In genomic region chr11:59550842-59551650, GRCh38 we compare ENCODE assay signal across 8 cellular contexts. TPM values are rescaled to one million over a fixed set of nuclear protein-coding genes. Genes with fewer than 3 reads are reported as not detected.
A peak's percentile ranks its signal among the peaks of the same experiment; 100 is the strongest.
DNase-seq lines count a peak whose midpoint lies in the region; ATAC-seq and TF ChIP-seq lines count a peak whose summit lies in the region.

No MANE protein-coding gene starts in this region.

- no peaks in the 10 kb centered on the region for H3K27me3 ChIP-seq in transverse colon

- in situ Hi-C loops in transverse colon (cut with MboI; ENCODE audit: low pct_ligation_motif_present in 1 of 4, low pct_unique_long_range_greater_than_20kb in 1 of 4, low sequenced_read_pairs in 3 of 4) = no loop called here

- no peaks in the 10 kb centered on the region for H3K27me3 Mint-ChIP-seq in activated naive CD8-positive, alpha-beta T cell

- H3K36me3 Mint-ChIP-seq in activated naive CD8-positive, alpha-beta T cell = no peaks in the 10 kb centered on the region

- no peaks in the 10 kb centered on the region for H3K9me3 ChIP-seq in HEK293 (ENCODE audit: control insufficient read depth, insufficient read depth, low read depth, low read length)
- no peaks in the 10 kb centered on the region for H3K9me3 ChIP-seq in transverse colon

- WGBS in transverse colon (ENCODE audit: low coverage in 1 of 2), 2 donors = 0 to 1% methylated on average over 25 to 34 of the region's 34 CpGs

- peak overlapping the region; percentile 1; the same call in 1 of the 2 replicates for H3K27ac ChIP-seq in HEK293 (ENCODE audit: extremely low read depth, low read depth, low read length)
- peak overlapping the region; percentile 86 to 91 (median 90) for H3K27ac ChIP-seq in transverse colon

- peaks cover 31% of the 10 kb centered on the region for H3K4me1 Mint-ChIP-seq in activated naive CD8-positive, alpha-beta T cell (ENCODE audit: low read depth)

- DNase-seq in DMS79 treated with DMSO at 0.1 percent for 48 hours (lab: John Stamatoyannopoulos, UW) = peak; percentile 83
- peak; percentile 93 for DNase-seq in NB4 (ENCODE audit: low read depth)
- peak; percentile 80 for DNase-seq in Right ventricle myocardium superior
- peak; percentile 83 for DNase-seq in pons (ENCODE audit: low spot score)
- DNase-seq in transverse colon = peak; percentile 76

- TF ChIP-seq EP300 in transverse colon (IDR thresholded peaks at IDR 0.05; ENCODE audit: low read depth) = no peak

- H3K27ac Mint-ChIP-seq in activated naive CD8-positive, alpha-beta T cell = peak overlapping the region; percentile 97

- peak overlapping the region; percentile 84 for H3K4me3 Mint-ChIP-seq in activated naive CD8-positive, alpha-beta T cell

- no peaks in the 10 kb centered on the region for H3K4me1 ChIP-seq in HEK293 (ENCODE audit: control insufficient read depth, insufficient read depth, low read length)
- peaks cover 0 to 16% (median 10%) of the 10 kb centered on the region in 4 donors for H3K4me1 ChIP-seq in transverse colon

- H3K9me3 Mint-ChIP-seq in activated naive CD8-positive, alpha-beta T cell (ENCODE audit: low read depth) = no peaks in the 10 kb centered on the region

- no peaks in the 10 kb centered on the region for H3K36me3 ChIP-seq in HEK293 (ENCODE audit: control insufficient read depth in 2 of 2, insufficient read depth in 1 of 2, low read length in 2 of 2)
- no peaks in the 10 kb centered on the region for H3K36me3 ChIP-seq in transverse colon

- no peak for TF ChIP-seq CTCF in HEK293 (tag by site-specific recombination; IDR thresholded peaks at IDR 0.05)
- no peak for TF ChIP-seq CTCF in NB4 (IDR thresholded peaks at IDR 0.05; ENCODE audit: low read depth, low read length)
- no peak for TF ChIP-seq CTCF in transverse colon (IDR thresholded peaks at IDR 0.05)

- H3K4me3 ChIP-seq in HEK293 (ENCODE audit: low read depth, low read length) (peak overlapping the region; percentile 46), NB4 (ENCODE audit: low read depth, low read length) (peak overlapping the region; percentile 94), transverse colon (peak overlapping the region; percentile 40 to 68 (median 44))

- TF ChIP-seq POLR2A in NB4 (IDR thresholded peaks at IDR 0.05; ENCODE audit: extremely low read depth, insufficient read length) (no peak), transverse colon (IDR thresholded peaks at IDR 0.05) (peak; percentile 12)

- intact Hi-C loops in Right ventricle myocardium superior (cut with DNase I) (loop anchor here (10.0 kb wide), 1 partner anchor 64 kb away; the partner anchor contains the start of gene OSBP), transverse colon (cut with DNase I; ENCODE audit: low total_unique reads) (loop anchor here (1.0 to 2.0 kb wide), 2 partner anchors 15 to 64 kb away; partner anchors contain the start of gene OSBP)

- ATAC-seq in SK-N-SH treated with all-trans-retinoic acid at 6 μM for 48 hours = peak; percentile 58
- peak; percentile 85 for ATAC-seq in Right ventricle myocardium superior (ENCODE audit: poor library complexity)

- CTCF ChIA-PET in HEK293 (lab: Yijun Ruan, JAX) = interaction anchor here (0.9 to 1.3 kb wide), 2 partner anchors 14 to 129 kb away, joined by 3 read pairs; no protein-coding TSS in a partner anchor

- POLR2A ChIA-PET in HEK293 (lab: Yijun Ruan, JAX) = interaction anchor here (0.6 to 1.3 kb wide), 5 partner anchors 10 to 118 kb away, joined by 3 to 6 read pairs (median 4); partner anchors contain the start of genes OSBP and PATL1

TF ChIP-seq in HEK293, 187 proteins besides CTCF, POLR2A, EP300 and RAD21 (continues in another document):
- TF ChIP-seq ZNF677 (tag by site-specific recombination; IDR thresholded peaks at IDR 0.05) (no peak), ZNF416 (tag by site-specific recombination; IDR thresholded peaks at IDR 0.05) (no peak), ZNF645 (tag by site-specific recombination; IDR thresholded peaks at IDR 0.05) (no peak), ZNF23 (tag by site-specific recombination; IDR thresholded peaks at IDR 0.05; ENCODE audit: borderline replicate concordance) (no peak), ZNF391 (tag by site-specific recombination; IDR thresholded peaks at IDR 0.05; ENCODE audit: borderline replicate concordance, low read depth) (no peak), KLF10 (tag by site-specific recombination; IDR thresholded peaks at IDR 0.05) (no peak; the same call in 1 of the 2 replicates), ZNF513 (tag by site-specific recombination; IDR thresholded peaks at IDR 0.05) (no peak), ZNF404 (tag by site-specific recombination; IDR thresholded peaks at IDR 0.05) (no peak), ZBTB48 (tag by site-specific recombination; IDR thresholded peaks at IDR 0.05) (no peak), SP2 (tag by site-specific recombination; IDR thresholded peaks at IDR 0.05) (no peak)

TF ChIP-seq in SK-N-SH treated with all-trans-retinoic acid at 6 μM for 48 hours, 23 proteins besides CTCF, POLR2A, EP300 and RAD21:
- TF ChIP-seq TOX (CRISPR knock-in tag; IDR thresholded peaks at IDR 0.05; ENCODE audit: borderline replicate concordance) (no peak), ZNF565 (CRISPR knock-in tag; conservative IDR thresholded peaks at IDR 0.05; ENCODE audit: low read depth) (no peak), ZFP3 (CRISPR knock-in tag; IDR thresholded peaks at IDR 0.05) (no peak), GLIS3 (CRISPR knock-in tag; IDR thresholded peaks at IDR 0.05) (no peak), ZNF70 (CRISPR knock-in tag; IDR thresholded peaks at IDR 0.05) (no peak), CSDC2 (CRISPR knock-in tag; IDR thresholded peaks at IDR 0.05) (no peak), BACH2 (CRISPR knock-in tag; IDR thresholded peaks at IDR 0.05; ENCODE audit: borderline replicate concordance) (no peak), CSRNP3 (CRISPR knock-in tag; IDR thresholded peaks at IDR 0.05) (no peak), ARNTL (CRISPR knock-in tag; IDR thresholded peaks at IDR 0.05; ENCODE audit: borderline replicate concordance, low read depth) (no peak), PATZ1 (CRISPR knock-in tag; IDR thresholded peaks at IDR 0.05; ENCODE audit: borderline replicate concordance) (no peak), SNAI2 (CRISPR knock-in tag; IDR thresholded peaks at IDR 0.05) (no peak), TCF4 (CRISPR knock-in tag; IDR thresholded peaks at IDR 0.05; ENCODE audit: borderline replicate concordance) (no peak), RARB (CRISPR knock-in tag; IDR thresholded peaks at IDR 0.05) (no peak), CREB5 (CRISPR knock-in tag; IDR thresholded peaks at IDR 0.05; ENCODE audit: low read depth) (no peak), OSR1 (CRISPR knock-in tag; IDR thresholded peaks at IDR 0.05) (no peak), ISL1 (CRISPR knock-in tag; IDR thresholded peaks at IDR 0.05) (no peak), ZFP30 (CRISPR knock-in tag; IDR thresholded peaks at IDR 0.05) (no peak), ESRRG (CRISPR knock-in tag; IDR thresholded peaks at IDR 0.05) (no peak)

RNA-seq across cellular contexts. Expression of gene OR4D9, which starts 39.7 kb away (rescaled TPM):
- not detected for total RNA-seq in Right ventricle myocardium superior
- not detected for total RNA-seq in transverse colon

RNA-seq across cellular contexts. Expression of gene OR4D11, which starts 47.7 kb away (rescaled TPM):
- not detected for total RNA-seq in Right ventricle myocardium superior
- total RNA-seq in transverse colon = not detected

Comparison
In these comparisons a context has a peak if more than half of its experiments do, and no peak if none do; other contexts are left out.
1. Peak in every context shown above with its lines: DNase-seq, ATAC-seq, H3K4me3 ChIP-seq and H3K27ac ChIP-seq.